In genomic region chr4:1351854-1352633, GRCh38 we compare ENCODE assay signal across 1 cellular context.
TF ChIP-seq lines count a peak whose summit lies in the region.

No MANE protein-coding gene starts in this region.

TF ChIP-seq in HepG2, 621 proteins besides CTCF, POLR2A, EP300 and RAD21 (continued from another document and continues in another):
- TF ChIP-seq HIC2 (CRISPR knock-in tag; IDR thresholded peaks at IDR 0.05; ENCODE audit: low read depth) (peak; percentile 66; the same call in 1 of the 2 replicates), FOXM1 (CRISPR knock-in tag; IDR thresholded peaks at IDR 0.05) (no peak), NR1H2 (CRISPR knock-in tag; IDR thresholded peaks at IDR 0.05; ENCODE audit: borderline replicate concordance, low read depth) (no peak), TBX2 (CRISPR knock-in tag; IDR thresholded peaks at IDR 0.05; ENCODE audit: borderline replicate concordance) (no peak), ADNP (CRISPR knock-in tag; IDR thresholded peaks at IDR 0.05) (no peak), ZFP41 (CRISPR knock-in tag; IDR thresholded peaks at IDR 0.05; ENCODE audit: borderline replicate concordance) (no peak), DRAP1 (CRISPR knock-in tag; IDR thresholded peaks at IDR 0.05) (no peak), ARHGAP35 (CRISPR knock-in tag; IDR thresholded peaks at IDR 0.05; ENCODE audit: borderline replicate concordance) (no peak), GFI1 (CRISPR knock-in tag; IDR thresholded peaks at IDR 0.05; ENCODE audit: borderline replicate concordance) (no peak), MBNL3 (CRISPR knock-in tag; conservative IDR thresholded peaks at IDR 0.05) (no peak), ZNF598 (CRISPR knock-in tag; IDR thresholded peaks at IDR 0.05; ENCODE audit: borderline replicate concordance) (no peak), FOXP4 (CRISPR knock-in tag; IDR thresholded peaks at IDR 0.05) (no peak), RELA (CRISPR knock-in tag; IDR thresholded peaks at IDR 0.05) (no peak), SMAD3 (CRISPR knock-in tag; IDR thresholded peaks at IDR 0.05) (no peak), KMT2A (CRISPR knock-in tag; IDR thresholded peaks at IDR 0.05) (no peak), MED1 (CRISPR knock-in tag; IDR thresholded peaks at IDR 0.05) (0 out of 2 replicates have a peak, but pooled peaks have one; percentile 21), ZBTB3 (CRISPR knock-in tag; IDR thresholded peaks at IDR 0.05; ENCODE audit: borderline replicate concordance, low read depth) (no peak), PLRG1 (conservative IDR thresholded peaks at IDR 0.05) (no peak), SMAD1 (CRISPR knock-in tag; IDR thresholded peaks at IDR 0.05; ENCODE audit: borderline replicate concordance, low read depth) (no peak), ZNF605 (CRISPR knock-in tag; IDR thresholded peaks at IDR 0.05) (no peak), MATR3 (CRISPR knock-in tag; IDR thresholded peaks at IDR 0.05) (no peak), ZNF567 (CRISPR knock-in tag; IDR thresholded peaks at IDR 0.05; ENCODE audit: borderline replicate concordance) (no peak), ZNF331 (CRISPR knock-in tag; IDR thresholded peaks at IDR 0.05) (no peak), NCOR1 (IDR thresholded peaks at IDR 0.05; ENCODE audit: borderline replicate concordance, low read length) (no peak), HMG20A (CRISPR knock-in tag; IDR thresholded peaks at IDR 0.05; ENCODE audit: borderline replicate concordance) (no peak), MED8 (CRISPR knock-in tag; IDR thresholded peaks at IDR 0.05; ENCODE audit: insufficient replicate concordance) (no peak), MEIS2 (CRISPR knock-in tag; IDR thresholded peaks at IDR 0.05) (no peak), MYC (CRISPR knock-in tag; IDR thresholded peaks at IDR 0.05; ENCODE audit: borderline replicate concordance) (0 out of 2 replicates have a peak, but pooled peaks have one; percentile 17), ZNF549 (CRISPR knock-in tag; IDR thresholded peaks at IDR 0.05) (no peak), ATF7-NPFF (CRISPR knock-in tag; IDR thresholded peaks at IDR 0.05; ENCODE audit: low read depth) (no peak), HNF4A (CRISPR knock-in tag; IDR thresholded peaks at IDR 0.05) (no peak), MXI1 (IDR thresholded peaks at IDR 0.05; ENCODE audit: borderline replicate concordance, low read depth, low read length) (peak; percentile 58; the same call in 1 of the 3 replicates), TBP (CRISPR knock-in tag; IDR thresholded peaks at IDR 0.05) (no peak), CBFB (CRISPR knock-in tag; IDR thresholded peaks at IDR 0.05) (no peak), MTERF4 (CRISPR knock-in tag; IDR thresholded peaks at IDR 0.05) (0 out of 2 replicates have a peak, but pooled peaks have one; percentile 49), ZNF101 (CRISPR knock-in tag; IDR thresholded peaks at IDR 0.05; ENCODE audit: borderline replicate concordance, low read depth) (no peak)
- TF ChIP-seq, protein P1, sequence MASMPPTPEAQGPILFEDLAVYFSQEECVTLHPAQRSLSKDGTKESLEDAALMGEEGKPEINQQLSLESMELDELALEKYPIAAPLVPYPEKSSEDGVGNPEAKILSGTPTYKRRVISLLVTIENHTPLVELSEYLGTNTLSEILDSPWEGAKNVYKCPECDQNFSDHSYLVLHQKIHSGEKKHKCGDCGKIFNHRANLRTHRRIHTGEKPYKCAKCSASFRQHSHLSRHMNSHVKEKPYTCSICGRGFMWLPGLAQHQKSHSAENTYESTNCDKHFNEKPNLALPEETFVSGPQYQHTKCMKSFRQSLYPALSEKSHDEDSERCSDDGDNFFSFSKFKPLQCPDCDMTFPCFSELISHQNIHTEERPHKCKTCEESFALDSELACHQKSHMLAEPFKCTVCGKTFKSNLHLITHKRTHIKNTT (CRISPR knock-in tag; IDR thresholded peaks at IDR 0.05), result no peak
- TF ChIP-seq, protein P2, sequence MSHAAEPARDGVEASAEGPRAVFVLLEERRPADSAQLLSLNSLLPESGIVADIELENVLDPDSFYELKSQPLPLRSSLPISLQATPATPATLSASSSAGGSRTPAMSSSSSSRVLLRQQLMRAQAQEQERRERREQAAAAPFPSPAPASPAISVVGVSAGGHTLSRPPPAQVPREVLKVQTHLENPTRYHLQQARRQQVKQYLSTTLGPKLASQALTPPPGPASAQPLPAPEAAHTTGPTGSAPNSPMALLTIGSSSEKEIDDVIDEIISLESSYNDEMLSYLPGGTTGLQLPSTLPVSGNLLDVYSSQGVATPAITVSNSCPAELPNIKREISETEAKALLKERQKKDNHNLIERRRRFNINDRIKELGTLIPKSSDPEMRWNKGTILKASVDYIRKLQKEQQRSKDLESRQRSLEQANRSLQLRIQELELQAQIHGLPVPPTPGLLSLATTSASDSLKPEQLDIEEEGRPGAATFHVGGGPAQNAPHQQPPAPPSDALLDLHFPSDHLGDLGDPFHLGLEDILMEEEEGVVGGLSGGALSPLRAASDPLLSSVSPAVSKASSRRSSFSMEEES (CRISPR knock-in tag; IDR thresholded peaks at IDR 0.05), result no peak
- TF ChIP-seq, protein P3, sequence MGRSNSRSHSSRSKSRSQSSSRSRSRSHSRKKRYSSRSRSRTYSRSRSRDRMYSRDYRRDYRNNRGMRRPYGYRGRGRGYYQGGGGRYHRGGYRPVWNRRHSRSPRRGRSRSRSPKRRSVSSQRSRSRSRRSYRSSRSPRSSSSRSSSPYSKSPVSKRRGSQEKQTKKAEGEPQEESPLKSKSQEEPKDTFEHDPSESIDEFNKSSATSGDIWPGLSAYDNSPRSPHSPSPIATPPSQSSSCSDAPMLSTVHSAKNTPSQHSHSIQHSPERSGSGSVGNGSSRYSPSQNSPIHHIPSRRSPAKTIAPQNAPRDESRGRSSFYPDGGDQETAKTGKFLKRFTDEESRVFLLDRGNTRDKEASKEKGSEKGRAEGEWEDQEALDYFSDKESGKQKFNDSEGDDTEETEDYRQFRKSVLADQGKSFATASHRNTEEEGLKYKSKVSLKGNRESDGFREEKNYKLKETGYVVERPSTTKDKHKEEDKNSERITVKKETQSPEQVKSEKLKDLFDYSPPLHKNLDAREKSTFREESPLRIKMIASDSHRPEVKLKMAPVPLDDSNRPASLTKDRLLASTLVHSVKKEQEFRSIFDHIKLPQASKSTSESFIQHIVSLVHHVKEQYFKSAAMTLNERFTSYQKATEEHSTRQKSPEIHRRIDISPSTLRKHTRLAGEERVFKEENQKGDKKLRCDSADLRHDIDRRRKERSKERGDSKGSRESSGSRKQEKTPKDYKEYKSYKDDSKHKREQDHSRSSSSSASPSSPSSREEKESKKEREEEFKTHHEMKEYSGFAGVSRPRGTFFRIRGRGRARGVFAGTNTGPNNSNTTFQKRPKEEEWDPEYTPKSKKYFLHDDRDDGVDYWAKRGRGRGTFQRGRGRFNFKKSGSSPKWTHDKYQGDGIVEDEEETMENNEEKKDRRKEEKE (IDR thresholded peaks at IDR 0.05), result no peak
- TF ChIP-seq, protein P4, sequence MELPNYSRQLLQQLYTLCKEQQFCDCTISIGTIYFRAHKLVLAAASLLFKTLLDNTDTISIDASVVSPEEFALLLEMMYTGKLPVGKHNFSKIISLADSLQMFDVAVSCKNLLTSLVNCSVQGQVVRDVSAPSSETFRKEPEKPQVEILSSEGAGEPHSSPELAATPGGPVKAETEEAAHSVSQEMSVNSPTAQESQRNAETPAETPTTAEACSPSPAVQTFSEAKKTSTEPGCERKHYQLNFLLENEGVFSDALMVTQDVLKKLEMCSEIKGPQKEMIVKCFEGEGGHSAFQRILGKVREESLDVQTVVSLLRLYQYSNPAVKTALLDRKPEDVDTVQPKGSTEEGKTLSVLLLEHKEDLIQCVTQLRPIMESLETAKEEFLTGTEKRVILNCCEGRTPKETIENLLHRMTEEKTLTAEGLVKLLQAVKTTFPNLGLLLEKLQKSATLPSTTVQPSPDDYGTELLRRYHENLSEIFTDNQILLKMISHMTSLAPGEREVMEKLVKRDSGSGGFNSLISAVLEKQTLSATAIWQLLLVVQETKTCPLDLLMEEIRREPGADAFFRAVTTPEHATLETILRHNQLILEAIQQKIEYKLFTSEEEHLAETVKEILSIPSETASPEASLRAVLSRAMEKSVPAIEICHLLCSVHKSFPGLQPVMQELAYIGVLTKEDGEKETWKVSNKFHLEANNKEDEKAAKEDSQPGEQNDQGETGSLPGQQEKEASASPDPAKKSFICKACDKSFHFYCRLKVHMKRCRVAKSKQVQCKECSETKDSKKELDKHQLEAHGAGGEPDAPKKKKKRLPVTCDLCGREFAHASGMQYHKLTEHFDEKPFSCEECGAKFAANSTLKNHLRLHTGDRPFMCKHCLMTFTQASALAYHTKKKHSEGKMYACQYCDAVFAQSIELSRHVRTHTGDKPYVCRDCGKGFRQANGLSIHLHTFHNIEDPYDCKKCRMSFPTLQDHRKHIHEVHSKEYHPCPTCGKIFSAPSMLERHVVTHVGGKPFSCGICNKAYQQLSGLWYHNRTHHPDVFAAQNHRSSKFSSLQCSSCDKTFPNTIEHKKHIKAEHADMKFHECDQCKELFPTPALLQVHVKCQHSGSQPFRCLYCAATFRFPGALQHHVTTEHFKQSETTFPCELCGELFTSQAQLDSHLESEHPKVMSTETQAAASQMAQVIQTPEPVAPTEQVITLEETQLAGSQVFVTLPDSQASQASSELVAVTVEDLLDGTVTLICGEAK (IDR thresholded peaks at IDR 0.05), result no peak
- TF ChIP-seq, protein P4 (CRISPR knock-in tag; IDR thresholded peaks at IDR 0.05), result no peak
- TF ChIP-seq, protein P5, sequence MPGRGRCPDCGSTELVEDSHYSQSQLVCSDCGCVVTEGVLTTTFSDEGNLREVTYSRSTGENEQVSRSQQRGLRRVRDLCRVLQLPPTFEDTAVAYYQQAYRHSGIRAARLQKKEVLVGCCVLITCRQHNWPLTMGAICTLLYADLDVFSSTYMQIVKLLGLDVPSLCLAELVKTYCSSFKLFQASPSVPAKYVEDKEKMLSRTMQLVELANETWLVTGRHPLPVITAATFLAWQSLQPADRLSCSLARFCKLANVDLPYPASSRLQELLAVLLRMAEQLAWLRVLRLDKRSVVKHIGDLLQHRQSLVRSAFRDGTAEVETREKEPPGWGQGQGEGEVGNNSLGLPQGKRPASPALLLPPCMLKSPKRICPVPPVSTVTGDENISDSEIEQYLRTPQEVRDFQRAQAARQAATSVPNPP (CRISPR knock-in tag; IDR thresholded peaks at IDR 0.05), result no peak
